In the genomic region with DNA sequence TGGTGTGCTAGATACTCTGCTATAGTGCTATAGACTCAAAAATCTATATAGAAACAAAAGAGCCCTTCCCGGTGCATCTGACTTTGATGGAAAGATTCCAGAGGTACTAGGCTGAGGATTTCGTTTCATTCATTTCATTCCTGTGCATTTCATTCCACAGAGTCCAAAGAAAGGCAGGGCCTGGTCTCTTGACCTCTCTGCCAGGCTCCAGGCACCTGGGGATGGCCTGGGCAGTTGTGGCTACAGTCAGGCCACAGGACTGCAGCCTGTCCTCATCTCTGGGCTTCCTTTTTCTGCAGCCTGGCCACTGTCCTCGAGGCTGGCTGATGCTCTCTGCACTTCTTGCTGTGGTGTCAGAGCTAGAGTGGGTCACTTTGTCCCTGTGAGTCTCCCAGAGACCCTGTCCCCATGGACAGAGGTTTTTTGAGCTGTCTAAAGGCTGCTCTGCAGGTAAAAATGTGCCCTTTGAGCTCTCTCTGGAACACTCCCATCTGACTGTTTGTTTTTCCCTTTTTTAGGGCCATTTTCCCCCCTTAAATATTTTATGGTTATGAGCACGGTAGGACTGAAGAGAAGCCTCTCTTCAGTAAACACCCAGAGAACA, we compare ENCODE assay signal across 24 cellular contexts. TPM values are rescaled to one million over a fixed set of nuclear protein-coding genes. Genes with fewer than 3 reads are reported as not detected.
"Had no signal": no experiment of that assay in that cellular context is flagged by ENCODE, and none has a peak within 500 bp of the region (broad histone marks: within the 10 kb centered on the region; RNA-seq: fewer than 3 reads in every experiment).

No MANE protein-coding gene starts in this region.

- ATAC-seq: activated CD4-positive, alpha-beta T cell treated with anti-CD3 and anti-CD28 coated beads for 36 hours; activated naive CD4-positive, alpha-beta T cell treated with anti-CD3 and anti-CD28 coated beads, Interleukin-2, amount 50 U/mL, for 72 hours; esophagus mucosa; left ventricle myocardium superior; naive thymus-derived CD4-positive, alpha-beta T cell had no signal

- H3K9me3 ChIP-seq: thoracic aorta, upper lobe of left lung had no signal

- H3K27ac ChIP-seq: thoracic aorta, upper lobe of left lung had no signal

- H3K36me3 ChIP-seq: thoracic aorta, upper lobe of left lung had no signal

- H3K4me3 ChIP-seq: thoracic aorta, upper lobe of left lung had no signal

- DNase-seq: activated B cell treated with CpG ODN at 0.5 μM for 24 hours; activated CD4-positive, alpha-beta T cell treated with anti-CD3 and anti-CD28 coated beads for 36 hours; activated CD4-positive, alpha-beta T cell treated with anti-CD3 and anti-CD28 coated beads, Interleukin-2, amount 50 U/mL, for 4 hours; activated effector memory CD4-positive, alpha-beta T cell treated with anti-CD3 and anti-CD28 coated beads, Interleukin-2, amount 50 U/mL, for 16 hours; activated T-cell treated with anti-CD3 and anti-CD28 coated beads for 4 hours; aorta; dermis blood vessel endothelial cell; effector memory CD4-positive, alpha-beta T cell; foreskin melanocyte; immature natural killer cell; kidney glomerular epithelial cell; left ventricle myocardium superior; midbrain; naive thymus-derived CD4-positive, alpha-beta T cell; retina; stimulated activated CD4-positive, alpha-beta T cell treated with anti-CD3 and anti-CD28 coated beads, Interleukin-4, amount 100 ng/mL, for 24 hours; stimulated activated naive CD4-positive, alpha-beta T cell treated with Interleukin-2 at 50 U/mL for 16 hours; T1000; upper lobe of left lung had no signal

- H3K27me3 ChIP-seq: upper lobe of left lung had no signal

- FAIRE-seq: endothelial cell of umbilical vein had no signal

RNA-seq across cellular contexts. Expression of a gene that starts 3.2 kb away (rescaled TPM):
- total RNA-seq: neural crest cell had no signal
